Comparison of ENCODE assay signal across 33 cellular contexts in the genomic region with DNA sequence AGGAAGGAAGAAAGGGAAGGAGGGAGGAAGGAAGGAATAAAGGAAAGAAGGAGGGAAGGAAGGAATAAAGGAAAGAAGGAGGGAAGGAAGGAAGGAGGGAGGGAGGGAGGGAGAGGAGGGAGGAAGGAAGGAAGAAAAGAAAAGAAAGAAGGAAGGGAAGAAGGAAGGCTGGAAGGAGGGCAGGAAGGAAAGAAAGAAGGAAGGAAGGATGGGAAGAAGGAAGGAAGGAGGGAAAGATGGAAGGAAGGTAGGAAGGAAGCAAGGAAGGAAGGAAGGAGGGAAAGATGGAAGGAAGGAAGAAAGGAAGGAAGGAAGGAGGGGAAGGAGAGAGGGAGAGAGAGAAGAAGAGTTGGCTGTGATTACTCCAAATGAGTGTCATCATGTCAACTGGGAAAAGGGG.
A peak's percentile ranks its signal among the peaks of the same experiment; 100 is the strongest.
DNase-seq lines count a peak whose midpoint lies in the region; ATAC-seq, FAIRE-seq and TF ChIP-seq lines count a peak whose summit lies in the region.
"Had no signal": no experiment of that assay in that cellular context is flagged by ENCODE, and none has a peak within 500 bp of the region (broad histone marks: within the 10 kb centered on the region; RNA-seq: fewer than 3 reads in every experiment).

No MANE protein-coding gene starts in this region.

- no peak overlapping the region for H2BK5ac ChIP-seq in trophoblast cell (ENCODE audit: low read depth, low read length, poor library complexity)

- H4K8ac ChIP-seq in trophoblast cell (ENCODE audit: low read depth, low read length): no peak overlapping the region

- no peak for TF ChIP-seq POLR2A in HepG2 (IDR thresholded peaks at IDR 0.05; ENCODE audit: insufficient read depth in 1 of 2, low read depth in 2 of 2, low read length in 2 of 2)
- TF ChIP-seq POLR2A in right lobe of liver (IDR thresholded peaks at IDR 0.05): no peak

- no peak overlapping the region for H2AFZ ChIP-seq in HepG2 (ENCODE audit: low read length)
- no peak overlapping the region for H2AFZ ChIP-seq in trophoblast cell (ENCODE audit: insufficient read depth, low read length, poor library complexity)

- no peak overlapping the region for H3K18ac ChIP-seq in trophoblast cell (ENCODE audit: low read length)

- DNase-seq in HepG2 (ENCODE audit: low spot score): no peak
- no peak for DNase-seq in right lobe of liver
- DNase-seq in trophoblast cell: no peak
- DNase-seq in stimulated activated CD4-positive, alpha-beta T cell treated with anti-CD3 and anti-CD28 coated beads, Interleukin-2, amount 100 ng/mL, for 48 hours: no peak
- DNase-seq in NCI-H1694 (lab: John Stamatoyannopoulos, UW): no peak
- DNase-seq: 8988T; ACHN; AML-193; BE2C; C1 segment of cervical spinal cord; Caco-2; Calu3; CD4-positive, alpha-beta memory T cell; CD4-positive, alpha-beta T cell; CD4-positive, CD25-positive, alpha-beta regulatory T cell; CD8-positive, alpha-beta memory T cell; CD8-positive, alpha-beta T cell; COR-L47; DMS 273 treated with DMSO at 0.1 percent for 48 hours; DMS153; DMS53; DMS79; DMS79 treated with DMSO at 0.1 percent for 48 hours; DND-41; EL had no signal

- TF ChIP-seq EP300 in HepG2 (IDR thresholded peaks at IDR 0.05; ENCODE audit: low read depth in 2 of 2, low read length in 2 of 2) (no peak), HepG2 (CRISPR knock-in tag; IDR thresholded peaks at IDR 0.05; ENCODE audit: borderline replicate concordance) (no peak)

- intact Hi-C loops in HepG2 (cut with micrococcal nuclease; ENCODE audit: unreplicated experiment) (no loop called here), right lobe of liver (cut with DNase I) (no loop called here)

- no peaks in the 10 kb centered on the region for H3K36me3 ChIP-seq in HepG2 (replicated peaks in 1 of 2; ENCODE audit: control insufficient read depth in 1 of 2, insufficient read depth in 2 of 2, low read length in 2 of 2)
- no peaks in the 10 kb centered on the region for H3K36me3 ChIP-seq in right lobe of liver
- H3K36me3 ChIP-seq in HEK293 (ENCODE audit: control insufficient read depth in 2 of 2, insufficient read depth in 1 of 2, low read length in 2 of 2): no peaks in the 10 kb centered on the region
- no peaks in the 10 kb centered on the region for H3K36me3 ChIP-seq in trophoblast cell (ENCODE audit: control insufficient read depth in 1 of 2, insufficient read depth in 2 of 2, low read length in 2 of 2)
- H3K36me3 ChIP-seq: BE2C; BLaER1; BLaER1 treated with 17β-estradiol and CSF1 and Interleukin-3, amounts not matched to agents 10 nM and 100 nM had no signal

- no TSS peak for BruUV-seq in HepG2 (replicated peaks; lab: Mats Ljungman, UMichigan)

- H3K4me2 ChIP-seq in HepG2 (ENCODE audit: low read depth, low read length): no peak overlapping the region
- H3K4me2 ChIP-seq in trophoblast cell (ENCODE audit: low read length): no peak overlapping the region
- H3K4me2 ChIP-seq: A549; BLaER1; BLaER1 treated with 17β-estradiol and CSF1 and Interleukin-3, amounts not matched to agents 10 nM and 100 nM had no signal

- in situ Hi-C loops in HepG2 (cut with HindIII; ENCODE audit: extremely low pct_ligation_motif_present, low pct_unique_long_range_greater_than_20kb): no loop called here

- H2AK5ac ChIP-seq in trophoblast cell (ENCODE audit: low read length): no peak overlapping the region

- H3K4me3 ChIP-seq in HepG2 (replicated peaks in 1 of 3; ENCODE audit: insufficient read depth in 1 of 3, low read depth in 2 of 3, low read length in 3 of 3): no peak overlapping the region
- H3K4me3 ChIP-seq in right lobe of liver: no peak overlapping the region
- H3K4me3 ChIP-seq in HEK293 (ENCODE audit: low read depth, low read length): no peak overlapping the region
- H3K4me3 ChIP-seq in trophoblast cell (ENCODE audit: low read depth, low read length): no peak overlapping the region
- H3K4me3 ChIP-seq: A549; BLaER1; BLaER1 treated with 17β-estradiol and CSF1 and Interleukin-3, amounts not matched to agents 10 nM and 100 nM had no signal

- ATAC-seq in HepG2: no peak
- no peak for ATAC-seq in right lobe of liver
- ATAC-seq: A549; CD8-positive, alpha-beta T cell had no signal

- TF ChIP-seq CTCF in HepG2 (CRISPR knock-in tag; IDR thresholded peaks at IDR 0.05) (no peak), right lobe of liver (IDR thresholded peaks at IDR 0.05) (no peak), HEK293 (tag by site-specific recombination; IDR thresholded peaks at IDR 0.05) (no peak)

- no peak for FAIRE-seq in HepG2 (lab: Jason Lieb, UNC)
- FAIRE-seq: A204.1, A549, D721Med had no signal

- H3K14ac ChIP-seq in trophoblast cell (ENCODE audit: low read length): no peak overlapping the region

- no peak overlapping the region for H4K12ac ChIP-seq in trophoblast cell (ENCODE audit: low read depth, low read length)

- H3K9ac ChIP-seq in HepG2 (ENCODE audit: insufficient read depth, low read depth, low read length) (no peak overlapping the region), trophoblast cell (ENCODE audit: low read length) (no peak overlapping the region)
- H3K9ac ChIP-seq: BLaER1; BLaER1 treated with 17β-estradiol and CSF1 and Interleukin-3, amounts not matched to agents 10 nM and 100 nM had no signal

- H3K27me3 ChIP-seq in HepG2 (ENCODE audit: control insufficient read depth in 1 of 2, insufficient read depth in 2 of 2, low read length in 2 of 2) (no peaks in the 10 kb centered on the region; a peak in 1 of 5 replicates), right lobe of liver (no peaks in the 10 kb centered on the region), trophoblast cell (ENCODE audit: insufficient read depth, low read length) (no peaks in the 10 kb centered on the region)
- H3K27me3 ChIP-seq: BLaER1; BLaER1 treated with 17β-estradiol and CSF1 and Interleukin-3, amounts not matched to agents 10 nM and 100 nM had no signal

- POLR2A ChIA-PET in HepG2 (lab: Yijun Ruan, JAX): no interaction called here
- POLR2A ChIA-PET in HEK293 (lab: Yijun Ruan, JAX): no interaction called here

- TF ChIP-seq RAD21 in HepG2 (CRISPR knock-in tag; IDR thresholded peaks at IDR 0.05): no peak

- H3K27ac ChIP-seq in HepG2 (ENCODE audit: extremely low read length, insufficient read depth, low read length): no peak overlapping the region
- H3K27ac ChIP-seq in right lobe of liver: no peak overlapping the region
- no peak overlapping the region for H3K27ac ChIP-seq in HEK293 (ENCODE audit: extremely low read depth, low read depth, low read length)
- no peak overlapping the region for H3K27ac ChIP-seq in trophoblast cell (ENCODE audit: low read depth, low read length)
- H3K27ac ChIP-seq: 22Rv1; A549; BLaER1; BLaER1 treated with 17β-estradiol and CSF1 and Interleukin-3, amounts not matched to agents 10 nM and 100 nM; C4-2B had no signal

- H3K4me1 ChIP-seq in HepG2 (ENCODE audit: insufficient read depth, low read length): peaks cover 14% of the 10 kb centered on the region
- H3K4me1 ChIP-seq in right lobe of liver: peaks cover 0 to 36% (median 17%) of the 10 kb centered on the region in 4 donors
- H3K4me1 ChIP-seq in HEK293 (ENCODE audit: control insufficient read depth, insufficient read depth, low read length): no peaks in the 10 kb centered on the region
- H3K4me1 ChIP-seq in trophoblast cell (ENCODE audit: control insufficient read depth in 1 of 2, insufficient read depth in 2 of 2, low read length in 2 of 2): peaks cover 8 to 16% of the 10 kb centered on the region in 2 experiments
- H3K4me1 ChIP-seq: A549, BE2C had no signal

- H3K23ac ChIP-seq in trophoblast cell (ENCODE audit: low read length): no peak overlapping the region

- no peak overlapping the region for H2BK120ac ChIP-seq in trophoblast cell (ENCODE audit: insufficient read depth, low read length, poor library complexity)

- no peak overlapping the region for H2BK12ac ChIP-seq in trophoblast cell (ENCODE audit: low read length)

- H3K4ac ChIP-seq in trophoblast cell (ENCODE audit: low read depth, low read length): no peak overlapping the region

- peaks cover 8% of the 10 kb centered on the region for H3K79me1 ChIP-seq in trophoblast cell (ENCODE audit: low read length)

- H3K79me2 ChIP-seq in HepG2 (ENCODE audit: insufficient read depth, low read length): no peaks in the 10 kb centered on the region
- no peaks in the 10 kb centered on the region for H3K79me2 ChIP-seq in trophoblast cell (ENCODE audit: control insufficient read depth, insufficient read depth, low read length, poor library complexity)

- peak overlapping the region; percentile 21 for H4K91ac ChIP-seq in trophoblast cell (ENCODE audit: low read depth, low read length)

- H3K9me3 ChIP-seq in HepG2 (ENCODE audit: low read length): no peaks in the 10 kb centered on the region
- H3K9me3 ChIP-seq in right lobe of liver: no peaks in the 10 kb centered on the region
- H3K9me3 ChIP-seq in HEK293 (ENCODE audit: control insufficient read depth, insufficient read depth, low read depth, low read length): no peaks in the 10 kb centered on the region
- H3K9me3 ChIP-seq in trophoblast cell (ENCODE audit: insufficient read depth, low read depth, low read length): peaks cover 2% of the 10 kb centered on the region
- H3K9me3 ChIP-seq: A549, BE2C, BLaER1, Caco-2 had no signal

- H4K20me1 ChIP-seq in HepG2 (ENCODE audit: insufficient read depth, low read length): no peaks in the 10 kb centered on the region
- H4K20me1 ChIP-seq: BLaER1; BLaER1 treated with 17β-estradiol and CSF1 and Interleukin-3, amounts not matched to agents 10 nM and 100 nM had no signal

- CTCF ChIA-PET in HepG2 (lab: Yijun Ruan, JAX; ENCODE audit: low intra/inter-chr PET ratio, low total read pairs) (no interaction called here), HEK293 (lab: Yijun Ruan, JAX) (no interaction called here)

TF ChIP-seq in HepG2, 621 proteins besides CTCF, POLR2A, EP300 and RAD21 (continues in another document):
- TF ChIP-seq ZNF672 (CRISPR knock-in tag; IDR thresholded peaks at IDR 0.05): no peak

TF ChIP-seq in HEK293, 187 proteins besides CTCF, POLR2A, EP300 and RAD21 (continues in another document):
- TF ChIP-seq ZNF184 (tag by site-specific recombination; IDR thresholded peaks at IDR 0.05) (no peak), ZNF423 (tag by site-specific recombination; IDR thresholded peaks at IDR 0.05) (no peak), ZNF776 (tag by site-specific recombination; IDR thresholded peaks at IDR 0.05; ENCODE audit: borderline replicate concordance) (no peak), ZNF654 (tag by site-specific recombination; IDR thresholded peaks at IDR 0.05; ENCODE audit: low read depth) (no peak), RBAK (tag by site-specific recombination; IDR thresholded peaks at IDR 0.05) (no peak), ZNF366 (tag by site-specific recombination; conservative IDR thresholded peaks at IDR 0.05) (peak; percentile 91)
